ENCODE assay signal across 8 cellular contexts in genomic region chr15:95763426-95763825, GRCh38.
"Had no signal": no experiment of that assay in that cellular context is flagged by ENCODE, and none has a peak within 500 bp of the region (broad histone marks: within the 10 kb centered on the region; RNA-seq: fewer than 3 reads in every experiment).

No MANE protein-coding gene starts in this region.

- H3K27me3 Mint-ChIP-seq: IgD-negative memory B cell had no signal

- H3K27ac ChIP-seq: HL-60 had no signal

- H3K36me3 Mint-ChIP-seq: IgD-negative memory B cell had no signal

- H3K4me3 Mint-ChIP-seq: GM23338, H9, IgD-negative memory B cell had no signal

- ATAC-seq: GM23338, HepG2 had no signal

- H3K4me3 ChIP-seq: GM23338 had no signal

- DNase-seq: H9, HCEC 1CT had no signal

- H3K27ac Mint-ChIP-seq: GM23338, H9, IgD-negative memory B cell had no signal

- FAIRE-seq: H1, H54, HepG2 had no signal

- H3K9me3 Mint-ChIP-seq: GM23338, H9 had no signal
